ENCODE assay signal across 30 cellular contexts in genomic region chr2:96701636-96702035, GRCh38. TPM values are rescaled to one million over a fixed set of nuclear protein-coding genes. Genes with fewer than 3 reads are reported as not detected.
"Had no signal": no experiment of that assay in that cellular context is flagged by ENCODE, and none has a peak within 500 bp of the region (broad histone marks: within the 10 kb centered on the region; RNA-seq: fewer than 3 reads in every experiment).

No MANE protein-coding gene starts in this region.

- H3K36me3 ChIP-seq: neural progenitor cell had no signal

- H3K4me3 Mint-ChIP-seq: memory B cell; mesothelial cell of epicardium; natural killer cell treated with Interleukin-12 subunit alpha and Interleukin-12 subunit beta and Interleukin-15 and Interleukin-18, amount 100 ng/mL, for 72 hours; neural progenitor cell had no signal

- H3K9ac ChIP-seq: neural progenitor cell, parathyroid adenoma had no signal

- FAIRE-seq: colon, endothelial cell of umbilical vein, kidney, small intestine had no signal

- H3K4me1 Mint-ChIP-seq: neural progenitor cell had no signal

- H3K27me3 Mint-ChIP-seq: memory B cell; naive B cell; natural killer cell treated with Interleukin-12 subunit alpha and Interleukin-12 subunit beta and Interleukin-15 and Interleukin-18, amount 100 ng/mL, for 72 hours had no signal

- ATAC-seq: gastroesophageal sphincter, heart left ventricle, left lobe of liver, mucosa of descending colon had no signal

- H3K9me3 ChIP-seq: esophagus muscularis mucosa, gastroesophageal sphincter, heart left ventricle, mucosa of descending colon, prostate gland, right atrium auricular region, thyroid gland, vagina had no signal

- H3K27me3 ChIP-seq: esophagus muscularis mucosa, foreskin keratinocyte, gastroesophageal sphincter, heart left ventricle, hepatocyte, neural progenitor cell, right atrium auricular region, thyroid gland, vagina had no signal

- H3K27ac Mint-ChIP-seq: memory B cell; mesothelial cell of epicardium; natural killer cell treated with Interleukin-12 subunit alpha and Interleukin-12 subunit beta and Interleukin-15 and Interleukin-18, amount 100 ng/mL, for 72 hours; neural progenitor cell had no signal

- H3K4me1 ChIP-seq: esophagus muscularis mucosa, gastroesophageal sphincter, heart left ventricle, neural progenitor cell, prostate gland, right atrium auricular region, thyroid gland, vagina had no signal

- H3K9me3 Mint-ChIP-seq: memory B cell; mesothelial cell of epicardium; naive B cell; natural killer cell treated with Interleukin-12 subunit alpha and Interleukin-12 subunit beta and Interleukin-15 and Interleukin-18, amount 100 ng/mL, for 72 hours; neural progenitor cell had no signal

- H3K36me3 Mint-ChIP-seq: natural killer cell treated with Interleukin-12 subunit alpha and Interleukin-12 subunit beta and Interleukin-15 and Interleukin-18, amount 100 ng/mL, for 72 hours had no signal

- DNase-seq: cerebellar nuclear complex; dermis blood vessel endothelial cell; effector memory CD4-positive, alpha-beta T cell; heart left ventricle; kidney; mucosa of descending colon; naive B cell; small intestine; stimulated activated CD4-positive, alpha-beta T cell treated with anti-CD3 and anti-CD28 coated beads, Interleukin-15, amount 100 ng/mL, for 24 hours; stimulated activated CD4-positive, alpha-beta T cell treated with anti-CD3 and anti-CD28 coated beads, Interleukin-2, amount 100 ng/mL, for 48 hours; stimulated activated naive CD4-positive, alpha-beta T cell treated with Interleukin-2 at 50 U/mL for 16 hours; thyroid gland; trophoblast cell had no signal

- H3K4me3 ChIP-seq: esophagus muscularis mucosa, gastroesophageal sphincter, heart left ventricle, hepatocyte, lung, mucosa of descending colon, neural progenitor cell, prostate gland, right atrium auricular region, thyroid gland, vagina had no signal

- H3K27ac ChIP-seq: esophagus muscularis mucosa, foreskin keratinocyte, gastroesophageal sphincter, heart left ventricle, hepatocyte, neural progenitor cell, parathyroid adenoma, prostate gland, right atrium auricular region, thyroid gland, vagina had no signal

RNA-seq across cellular contexts. Expression of gene FER1L5, which starts 59.1 kb away (rescaled TPM):
- total RNA-seq: endothelial cell of umbilical vein; gastroesophageal sphincter; natural killer cell treated with Interleukin-12 subunit alpha and Interleukin-12 subunit beta and Interleukin-15 and Interleukin-18, amount 100 ng/mL, for 72 hours; right atrium auricular region had no signal
- polyA plus RNA-seq: endothelial cell of umbilical vein, liver had no signal
